Comparison of ENCODE assay signal across 29 cellular contexts in genomic region chr1:30417001-30417700, GRCh38.
A peak's percentile ranks its signal among the peaks of the same experiment; 100 is the strongest.
DNase-seq lines count a peak whose midpoint lies in the region; FAIRE-seq and TF ChIP-seq lines count a peak whose summit lies in the region.
"Had no signal": no experiment of that assay in that cellular context is flagged by ENCODE, and none has a peak within 500 bp of the region (broad histone marks: within the 10 kb centered on the region; RNA-seq: fewer than 3 reads in every experiment).

No MANE protein-coding gene starts in this region.

- H3K4me3 ChIP-seq in coronary artery: no peak overlapping the region
- H3K4me3 ChIP-seq: cardiac muscle cell, colonic mucosa, left lung, ovary, PC-9, uterus had no signal

- TF ChIP-seq CTCF in coronary artery (IDR thresholded peaks at IDR 0.05): no peak
- no peak for TF ChIP-seq CTCF in nephron progenitor cell (IDR thresholded peaks at IDR 0.05)

- no peak overlapping the region for H3K4me3 Mint-ChIP-seq in activated T-cell treated with anti-CD3 and anti-CD28 coated beads, Interleukin-2, amount 50 U/mL, for 24 hours
- no peak overlapping the region for H3K4me3 Mint-ChIP-seq in nephron progenitor cell
- no peak overlapping the region for H3K4me3 Mint-ChIP-seq in activated naive CD4-positive, alpha-beta T cell treated with anti-CD3 and anti-CD28 coated beads for 36 hours
- H3K4me3 Mint-ChIP-seq: activated CD4-positive, alpha-beta T cell treated with anti-CD3 and anti-CD28 coated beads for 36 hours; activated naive CD8-positive, alpha-beta T cell treated with anti-CD3 and anti-CD28 coated beads for 36 hours; CD8-positive, alpha-beta memory T cell; mesothelial cell of epicardium; naive thymus-derived CD4-positive, alpha-beta T cell had no signal

- H3K27ac Mint-ChIP-seq in activated T-cell treated with anti-CD3 and anti-CD28 coated beads, Interleukin-2, amount 50 U/mL, for 24 hours: no peak overlapping the region
- peak overlapping the region; percentile 50 for H3K27ac Mint-ChIP-seq in nephron progenitor cell
- no peak overlapping the region for H3K27ac Mint-ChIP-seq in activated naive CD4-positive, alpha-beta T cell treated with anti-CD3 and anti-CD28 coated beads for 36 hours
- H3K27ac Mint-ChIP-seq: activated CD4-positive, alpha-beta T cell treated with anti-CD3 and anti-CD28 coated beads for 36 hours; activated naive CD8-positive, alpha-beta T cell treated with anti-CD3 and anti-CD28 coated beads for 36 hours; CD8-positive, alpha-beta memory T cell; mesothelial cell of epicardium; naive thymus-derived CD4-positive, alpha-beta T cell had no signal

- no peaks in the 10 kb centered on the region for H3K4me1 Mint-ChIP-seq in activated T-cell treated with anti-CD3 and anti-CD28 coated beads, Interleukin-2, amount 50 U/mL, for 24 hours (ENCODE audit: low read depth)
- peaks cover 39% of the 10 kb centered on the region for H3K4me1 Mint-ChIP-seq in nephron progenitor cell
- no peaks in the 10 kb centered on the region for H3K4me1 Mint-ChIP-seq in activated naive CD4-positive, alpha-beta T cell treated with anti-CD3 and anti-CD28 coated beads for 36 hours (ENCODE audit: low read depth)
- H3K4me1 Mint-ChIP-seq: activated CD4-positive, alpha-beta T cell treated with anti-CD3 and anti-CD28 coated beads for 36 hours; activated naive CD8-positive, alpha-beta T cell treated with anti-CD3 and anti-CD28 coated beads for 36 hours; CD8-positive, alpha-beta memory T cell; naive thymus-derived CD4-positive, alpha-beta T cell had no signal

- H3K27me3 Mint-ChIP-seq in activated T-cell treated with anti-CD3 and anti-CD28 coated beads, Interleukin-2, amount 50 U/mL, for 24 hours: peaks cover 6% of the 10 kb centered on the region
- peaks cover 4% of the 10 kb centered on the region for H3K27me3 Mint-ChIP-seq in nephron progenitor cell (ENCODE audit: low read depth, poor library complexity)
- H3K27me3 Mint-ChIP-seq in activated naive CD4-positive, alpha-beta T cell treated with anti-CD3 and anti-CD28 coated beads for 36 hours (ENCODE audit: low read depth): peaks cover 4% of the 10 kb centered on the region

- no peak for FAIRE-seq in urothelium cell line (lab: Jason Lieb, UNC)
- FAIRE-seq: frontal cortex, GM19239 had no signal

- CTCF ChIA-PET in activated naive CD4-positive, alpha-beta T cell treated with anti-CD3 and anti-CD28 coated beads for 36 hours (lab: Charles Lee): no interaction called here

- intact Hi-C loops in activated naive CD4-positive, alpha-beta T cell treated with anti-CD3 and anti-CD28 coated beads for 36 hours (cut with micrococcal nuclease): no loop called here

- H3K9me3 Mint-ChIP-seq in activated T-cell treated with anti-CD3 and anti-CD28 coated beads, Interleukin-2, amount 50 U/mL, for 24 hours: no peaks in the 10 kb centered on the region
- H3K9me3 Mint-ChIP-seq in nephron progenitor cell: no peaks in the 10 kb centered on the region
- H3K9me3 Mint-ChIP-seq in activated naive CD4-positive, alpha-beta T cell treated with anti-CD3 and anti-CD28 coated beads for 36 hours: no peaks in the 10 kb centered on the region
- H3K9me3 Mint-ChIP-seq: activated naive CD8-positive, alpha-beta T cell treated with anti-CD3 and anti-CD28 coated beads for 36 hours; CD8-positive, alpha-beta memory T cell; mesothelial cell of epicardium; naive thymus-derived CD4-positive, alpha-beta T cell had no signal

- peak; percentile 6 for DNase-seq in activated T-cell treated with anti-CD3 and anti-CD28 coated beads, Interleukin-2, amount 50 U/mL, for 24 hours
- no peak for DNase-seq in activated T-cell treated with anti-CD3 and anti-CD28 coated beads, Interleukin-2, amount 50 U/mL, for 1 hour
- DNase-seq in coronary artery (ENCODE audit: low spot score) (peak; percentile 61), nephron progenitor cell (no peak), urothelium cell line (ENCODE audit: low spot score) (peak; percentile 1), erythroblast (lab: John Stamatoyannopoulos, UW) (no peak), NCI-H2029 treated with DMSO at 0.1 percent for 48 hours (lab: John Stamatoyannopoulos, UW) (no peak)
- DNase-seq in activated naive CD4-positive, alpha-beta T cell treated with anti-CD3 and anti-CD28 coated beads for 36 hours: no peak
- DNase-seq: activated CD4-positive, alpha-beta T cell treated with anti-CD3 and anti-CD28 coated beads for 36 hours; activated naive CD8-positive, alpha-beta T cell treated with anti-CD3 and anti-CD28 coated beads for 36 hours; BE2C; CD8-positive, alpha-beta memory T cell; colonic mucosa; DMS53; HCEC 1CT; left lung; naive thymus-derived CD4-positive, alpha-beta T cell; NCI-H1092; NCI-H187 treated with DMSO at 0.1 percent for 48 hours; NCI-H526 treated with DMSO at 0.1 percent for 48 hours; PC-9; Right ventricle myocardium superior; stimulated activated CD4-positive, alpha-beta T cell treated with anti-CD3 and anti-CD28 coated beads, Interleukin-2, amount 100 ng/mL, for 48 hours had no signal

- H3K36me3 Mint-ChIP-seq in activated T-cell treated with anti-CD3 and anti-CD28 coated beads, Interleukin-2, amount 50 U/mL, for 24 hours (ENCODE audit: low read depth): no peaks in the 10 kb centered on the region
- no peaks in the 10 kb centered on the region for H3K36me3 Mint-ChIP-seq in nephron progenitor cell (ENCODE audit: low read depth)
- H3K36me3 Mint-ChIP-seq in activated naive CD4-positive, alpha-beta T cell treated with anti-CD3 and anti-CD28 coated beads for 36 hours (ENCODE audit: low read depth): no peaks in the 10 kb centered on the region
- H3K36me3 Mint-ChIP-seq: activated naive CD8-positive, alpha-beta T cell treated with anti-CD3 and anti-CD28 coated beads for 36 hours; CD8-positive, alpha-beta memory T cell; mesothelial cell of epicardium; naive thymus-derived CD4-positive, alpha-beta T cell had no signal

- no peak for TF ChIP-seq POLR2A in erythroblast (IDR thresholded peaks at IDR 0.05; ENCODE audit: low read length)

- no peak overlapping the region for H3K27ac ChIP-seq in coronary artery
- H3K27ac ChIP-seq: cardiac muscle cell, colonic mucosa, left lung, ovary, PC-9 had no signal

Comparison
In these comparisons a context has a peak if more than half of its experiments do, and no peak if none do; other contexts are left out.
1. DNase-seq: peak in activated T-cell treated with anti-CD3 and anti-CD28 coated beads, Interleukin-2, amount 50 U/mL, for 24 hours (single experiment), coronary artery (single experiment) and urothelium cell line (single experiment); none in activated T-cell treated with anti-CD3 and anti-CD28 coated beads, Interleukin-2, amount 50 U/mL, for 1 hour (single experiment), nephron progenitor cell (single experiment), erythroblast (0 of 2), NCI-H2029 treated with DMSO at 0.1 percent for 48 hours (single experiment) and activated naive CD4-positive, alpha-beta T cell treated with anti-CD3 and anti-CD28 coated beads for 36 hours (single experiment).